8 cellular contexts compared by ENCODE assay signal in genomic region chr6:159981591-159982245, GRCh38. TPM values are rescaled to one million over a fixed set of nuclear protein-coding genes. Genes with fewer than 3 reads are reported as not detected.
DNase-seq lines count a peak whose midpoint lies in the region; ATAC-seq, FAIRE-seq and TF ChIP-seq lines count a peak whose summit lies in the region.

No MANE protein-coding gene starts in this region.

- DNase-seq in SKM-1 treated with dmso at 0.1 percent for 144 hours (lab: John Stamatoyannopoulos, UW; ENCODE audit: unreplicated experiment) (peak; percentile 80), H1 (ENCODE audit: low read depth in 1 of 2, low spot score in 2 of 2) (no peak), occipital lobe (lab: John Stamatoyannopoulos, UW) (no peak), T1000 (lab: John Stamatoyannopoulos, UW) (no peak)
- peak in 2 of 10 donors; percentile 35 to 36 for DNase-seq in naive thymus-derived CD8-positive, alpha-beta T cell

- no peaks in the 10 kb centered on the region for H3K36me3 ChIP-seq in H1 (ENCODE audit: control insufficient read depth in 2 of 4, insufficient read depth in 4 of 4, low read length in 3 of 4)

- H3K18ac ChIP-seq in H1 (ENCODE audit: extremely low read depth, low read length) = peak overlapping the region; percentile 43

- H2BK15ac ChIP-seq in H1 (ENCODE audit: low read length) = no peak overlapping the region

- peaks cover 0 to 3% (median 0%) of the 10 kb centered on the region in 9 donors for H3K9me3 Mint-ChIP-seq in naive thymus-derived CD8-positive, alpha-beta T cell

- peak overlapping the region; percentile 86 to 94 (median 89) for H3K27ac Mint-ChIP-seq in naive thymus-derived CD8-positive, alpha-beta T cell

- H4K91ac ChIP-seq in H1 (replicated peaks; ENCODE audit: insufficient read length, low read length) = no peak overlapping the region

- H3K23ac ChIP-seq in H1 (ENCODE audit: insufficient read length) = no peak overlapping the region

- H2BK12ac ChIP-seq in H1 (ENCODE audit: low read depth, low read length) = no peak overlapping the region

- H3K14ac ChIP-seq in H1 (ENCODE audit: insufficient read length) = no peak overlapping the region

- H3K56ac ChIP-seq in H1 (replicated peaks; ENCODE audit: insufficient read length, low read depth, low read length) = no peak overlapping the region

- H3K4me1 Mint-ChIP-seq in naive thymus-derived CD8-positive, alpha-beta T cell = peaks cover 57 to 100% (median 97%) of the 10 kb centered on the region in 4 donors

- H4K5ac ChIP-seq in H1 (ENCODE audit: insufficient read length, low read depth, low read length) = no peak overlapping the region

- H3K27me3 ChIP-seq in H1 (replicated peaks in 1 of 4; ENCODE audit: control insufficient read depth in 3 of 4, extremely low read depth in 1 of 4, insufficient read depth in 3 of 4, low read length in 3 of 4) = no peaks in the 10 kb centered on the region

- H4K8ac ChIP-seq in H1 (ENCODE audit: extremely low read depth, insufficient read depth, low read length) = peak overlapping the region; percentile 11; the same call in 1 of the 2 replicates

- 0 out of 2 replicates have a peak overlapping the region, but pooled peaks have one; percentile 24 for H2BK5ac ChIP-seq in H1 (ENCODE audit: low read depth, low read length)

- no peak overlapping the region; a peak in 1 of 7 replicates for H3K9ac ChIP-seq in H1 (replicated peaks in 1 of 4; ENCODE audit: extremely low read depth in 1 of 4, low read depth in 3 of 4, low read length in 3 of 4)

- H3K79me2 ChIP-seq in H1 (ENCODE audit: control insufficient read depth in 1 of 2, insufficient read depth in 2 of 2, low read length in 2 of 2) = peaks cover 31 to 99% of the 10 kb centered on the region in 2 experiments

- CTCF ChIA-PET in H1 (lab: Charles Lee; ENCODE audit: partially characterized antibody) = interaction anchor here (0.5 to 1.5 kb wide), 2 partner anchors 11 to 100 kb away, joined by 3 to 6 read pairs; no protein-coding TSS in a partner anchor

- POLR2A ChIA-PET in H1 (lab: Charles Lee; ENCODE audit: partially characterized antibody) = interaction anchor here (0.9 to 1.4 kb wide), 2 partner anchors 9 kb away, joined by 3 to 4 read pairs; no protein-coding TSS in a partner anchor
- POLR2A ChIA-PET in naive thymus-derived CD8-positive, alpha-beta T cell (lab: Charles Lee) = interaction anchor here (0.6 to 6.3 kb wide), 4 partner anchors 9 to 34 kb away, joined by 5 to 47 read pairs (median 9); partner anchors contain the start of gene IGF2R

- TF ChIP-seq CTCF in C4-2B (conservative IDR thresholded peaks at IDR 0.05) = no peak
- no peak for TF ChIP-seq CTCF in H1 (IDR thresholded peaks at IDR 0.05; ENCODE audit: control extremely low read depth in 1 of 3, insufficient read depth in 1 of 3, low read depth in 1 of 3, low read length in 3 of 3)

- no peaks in the 10 kb centered on the region for H3K36me3 Mint-ChIP-seq in naive thymus-derived CD8-positive, alpha-beta T cell

- no peak for TF ChIP-seq RAD21 in H1 (IDR thresholded peaks at IDR 0.05 in 1 of 2, conservative IDR thresholded peaks at IDR 0.05 in 1 of 2; ENCODE audit: low read depth in 2 of 2, low read length in 2 of 2)

- no peak overlapping the region for H2BK20ac ChIP-seq in H1 (ENCODE audit: low read length)

- H3K4me3 ChIP-seq in H1 (ENCODE audit: extremely low read depth in 1 of 4, insufficient read depth in 2 of 4, low read depth in 3 of 4, low read length in 4 of 4) = no peak overlapping the region

- peak overlapping the region; percentile 78 for H3K27ac ChIP-seq in C4-2B
- peak overlapping the region; percentile 33; the same call in 1 of the 2 replicates for H3K27ac ChIP-seq in H1 (ENCODE audit: low read depth, low read length)

- H2AFZ ChIP-seq in H1 (ENCODE audit: low read length) = no peak overlapping the region

- H3K27me3 Mint-ChIP-seq in naive thymus-derived CD8-positive, alpha-beta T cell = no peaks in the 10 kb centered on the region

- H2BK120ac ChIP-seq in H1 (replicated peaks; ENCODE audit: low read depth, low read length) = no peak overlapping the region

- TF ChIP-seq EP300 in H1 (IDR thresholded peaks at IDR 0.05; ENCODE audit: borderline replicate concordance in 1 of 2, low read depth in 2 of 2, low read length in 2 of 2) = no peak

- H3K4me3 Mint-ChIP-seq in naive thymus-derived CD8-positive, alpha-beta T cell = peak overlapping the region; percentile 66 to 85 (median 79)

- peaks cover 3% of the 10 kb centered on the region; the same call in 1 of the 2 replicates for H3K23me2 ChIP-seq in H1 (ENCODE audit: low read depth, low read length)

- H3K4me1 ChIP-seq in H1 (replicated peaks in 1 of 4; ENCODE audit: control insufficient read depth in 3 of 4, insufficient read depth in 4 of 4, low read length in 3 of 4) = peaks cover 19 to 32% (median 28%) of the 10 kb centered on the region in 4 experiments

- ATAC-seq in GM19025 (IDR thresholded peaks at IDR 0.05; ENCODE audit: low read depth, unreplicated experiment) = peak; percentile 54
- ATAC-seq in HG03108 (IDR thresholded peaks at IDR 0.05; ENCODE audit: unreplicated experiment) = peak; percentile 56
- ATAC-seq in naive thymus-derived CD8-positive, alpha-beta T cell = peak; percentile 63 to 73

- H3K9me3 ChIP-seq in H1 (ENCODE audit: insufficient read depth in 2 of 2, low read depth in 1 of 2, low read length in 1 of 2) = no peaks in the 10 kb centered on the region

- no peak overlapping the region for H3K4ac ChIP-seq in H1 (replicated peaks; ENCODE audit: insufficient read length, low read depth, low read length)

- 77% methylated on average over 12 of the region's 12 CpGs; no CpG with 5 or more reads in 1 of the 2 experiments for WGBS in H1 (ENCODE audit: extremely low coverage in 1 of 2, insufficient coverage in 1 of 2, insufficient read length in 1 of 2, insufficient replicate concordance in 2 of 2, low coverage in 1 of 2, low lambda C conversion rate in 2 of 2, missing lambda C conversion rate in 1 of 2), 2 experiments

- H4K20me1 ChIP-seq in H1 (replicated peaks in 1 of 2; ENCODE audit: control insufficient read depth in 1 of 2, insufficient read depth in 2 of 2, low read length in 2 of 2) = peaks cover 43 to 58% of the 10 kb centered on the region in 2 experiments

- H2AK5ac ChIP-seq in H1 (ENCODE audit: low read depth, low read length) = no peak overlapping the region

- TF ChIP-seq POLR2A in H1 (IDR thresholded peaks at IDR 0.05; ENCODE audit: control extremely low read depth in 1 of 2, low read depth in 2 of 2, low read length in 2 of 2) = no peak

- H3K79me1 ChIP-seq in H1 (ENCODE audit: low read depth, low read length) = peaks cover 29% of the 10 kb centered on the region

- H3K4me2 ChIP-seq in H1 (ENCODE audit: insufficient read depth in 1 of 2, low read depth in 2 of 2, low read length in 2 of 2) = peak overlapping the region; percentile 11 to 32; a peak in 2 of 4 replicates

- no peak for FAIRE-seq in H1 (lab: Jason Lieb, UNC)

TF ChIP-seq in H1, 55 proteins besides CTCF, POLR2A, EP300 and RAD21:
- no peak for TF ChIP-seq PHF8 (conservative IDR thresholded peaks at IDR 0.05; ENCODE audit: low read depth, low read length)
- TF ChIP-seq ASH2L (IDR thresholded peaks at IDR 0.05; ENCODE audit: low read length) = peak; percentile 1
TF ChIP-seq in H1: peak in this region for 1.

RNA-seq across cellular contexts. Expression of gene IGF2R, which starts 12.8 kb away (rescaled TPM):
- total RNA-seq in H1 (2021; fragmentation: NEBNext Ultra II Directional; extraction: Animal tissue kit (Norgen Biotek cat#: 25700)) = 74.1 and 80.7 TPM in 2 replicates
- polyA plus RNA-seq in H1 (2011; rRNA removed) = 20.6 and 27.3 TPM in 2 replicates
- polyA plus RNA-seq in H1 (2011; cell fraction: cytosol; rRNA removed) = 22.1 TPM
- polyA plus RNA-seq in H1 (2011; cell fraction: nucleus; rRNA removed) = 71.3 TPM
- polyA plus RNA-seq in H1 (2012, experiment 1 of 2) = 56.9 to 65.8 TPM (median 64.4 TPM) in 4 replicates
- polyA plus RNA-seq in H1 (2012, experiment 2 of 2) = 9.5 TPM
- 66.8 TPM for polyA plus RNA-seq in H1 (2013, experiment 1 of 2)
- polyA plus RNA-seq in H1 (2013, experiment 2 of 2) = 53.5 TPM
- 94.0 and 116 TPM in 2 replicates for polyA minus RNA-seq in H1 (2011; rRNA and poly(A)+ RNA removed)
- polyA minus RNA-seq in H1 (2011; cell fraction: cytosol; rRNA and poly(A)+ RNA removed) = 79.9 TPM
- polyA minus RNA-seq in H1 (2011; cell fraction: nucleus; rRNA and poly(A)+ RNA removed) = 135 TPM
- 10 to 100 TPM; 63.1 to 69.7 TPM for total RNA-seq in naive thymus-derived CD8-positive, alpha-beta T cell
- 10 to 100 TPM in 2 of 3 donors, 1 to 10 TPM in 1; 9.1 to 19.3 (median 13.6) TPM for polyA plus RNA-seq in naive thymus-derived CD8-positive, alpha-beta T cell
- 36.7 TPM for total RNA-seq in occipital lobe
